ENCODE assay signal across 12 cellular contexts in genomic region chr1:150410582-150411101, GRCh38. TPM values are rescaled to one million over a fixed set of nuclear protein-coding genes. Genes with fewer than 3 reads are reported as not detected.
DNase-seq lines count a peak whose midpoint lies in the region; ATAC-seq lines count a peak whose summit lies in the region.
"Had no signal": no experiment of that assay in that cellular context is flagged by ENCODE, and none has a peak within 500 bp of the region (broad histone marks: within the 10 kb centered on the region; RNA-seq: fewer than 3 reads in every experiment).

No MANE protein-coding gene starts in this region.

- H3K9ac ChIP-seq in adipocyte (ENCODE audit: low read length), result peak overlapping the region; percentile 18

- peak; percentile 35 for DNase-seq in HuH-7.5 (ENCODE audit: low spot score)
- no peak for DNase-seq in adipocyte (ENCODE audit: low read depth)
- peak; percentile 58 for DNase-seq in kidney tubule cell (ENCODE audit: low spot score)
- no peak for DNase-seq in sciatic nerve (ENCODE audit: low spot score)
- DNase-seq in kidney glomerular epithelial cell (lab: John Stamatoyannopoulos, UW), result no peak
- no peak for DNase-seq in stimulated activated CD4-positive, alpha-beta T cell treated with anti-CD3 and anti-CD28 coated beads, Interleukin-2, amount 100 ng/mL, for 24 hours
- DNase-seq: activated CD8-positive, alpha-beta memory T cell treated with anti-CD3 and anti-CD28 coated beads, Interleukin-2, amount 50 U/mL, for 48 hours; NCI-H2227 treated with DMSO at 0.1 percent for 48 hours; PC-3; stimulated activated CD4-positive, alpha-beta T cell treated with anti-CD3 and anti-CD28 coated beads, Interleukin-4, amount 100 ng/mL, for 24 hours had no signal

- no peaks in the 10 kb centered on the region for H3K27me3 ChIP-seq in adipocyte (replicated peaks; ENCODE audit: control insufficient read depth, insufficient read depth, low read length)

- no peaks in the 10 kb centered on the region for H3K36me3 ChIP-seq in adipocyte (ENCODE audit: control insufficient read depth, insufficient read depth, low read length, severe bottlenecking)

- H3K4me1 ChIP-seq in adipocyte (ENCODE audit: control insufficient read depth, insufficient read depth, low read length), result peaks cover 32% of the 10 kb centered on the region

- H3K9me3 ChIP-seq in adipocyte (ENCODE audit: control insufficient read depth, low read length), result no peaks in the 10 kb centered on the region

- ATAC-seq in sciatic nerve (peak; percentile 84), GM18502 (IDR thresholded peaks at IDR 0.05; ENCODE audit: poor library complexity, unreplicated experiment) (no peak), HG02885 (IDR thresholded peaks at IDR 0.05; ENCODE audit: poor library complexity, unreplicated experiment) (no peak)
- ATAC-seq: PC-3 had no signal

- no peak overlapping the region for H3K4me3 ChIP-seq in adipocyte (ENCODE audit: low read length)

- intact Hi-C loops in sciatic nerve (cut with DNase I), result no loop called here

RNA-seq across cellular contexts. Expression of gene RPRD2, which starts 46.7 kb away (rescaled TPM):
- 42.8 TPM for total RNA-seq in sciatic nerve

Comparison
In these comparisons a context has a peak if more than half of its experiments do, and no peak if none do; other contexts are left out.
1. DNase-seq: peak in HuH-7.5 (single experiment) and kidney tubule cell (single experiment); none in adipocyte (single experiment), sciatic nerve (single experiment), kidney glomerular epithelial cell (single experiment) and stimulated activated CD4-positive, alpha-beta T cell treated with anti-CD3 and anti-CD28 coated beads, Interleukin-2, amount 100 ng/mL, for 24 hours (0 of 2).